ENCODE assay signal across 8 cellular contexts in genomic region chr17:56832446-56832845, GRCh38. TPM values are rescaled to one million over a fixed set of nuclear protein-coding genes. Genes with fewer than 3 reads are reported as not detected.
A peak's percentile ranks its signal among the peaks of the same experiment; 100 is the strongest.
DNase-seq lines count a peak whose midpoint lies in the region; ATAC-seq and TF ChIP-seq lines count a peak whose summit lies in the region.

No MANE protein-coding gene starts in this region.

- peaks cover 23% of the 10 kb centered on the region for H3K79me1 ChIP-seq in mesenchymal stem cell (replicated peaks; ENCODE audit: low read length, poor library complexity, severe bottlenecking)

- H3K27ac ChIP-seq in A673 (ENCODE audit: low read depth, low read length, poor library complexity, severe bottlenecking) (no peak overlapping the region), HCT116 (ENCODE audit: low read depth, low read length) (no peak overlapping the region), ascending aorta (no peak overlapping the region), mesenchymal stem cell (ENCODE audit: low read length, poor library complexity, severe bottlenecking) (no peak overlapping the region)

- no peaks in the 10 kb centered on the region for H3K79me2 ChIP-seq in HCT116 (ENCODE audit: insufficient read depth, low read length)

- H2BK15ac ChIP-seq in mesenchymal stem cell (ENCODE audit: low read depth, poor library complexity, severe bottlenecking): no peak overlapping the region

- H3K27me3 ChIP-seq in A673 (replicated peaks; ENCODE audit: insufficient read depth, low read depth, low read length, poor library complexity) (no peaks in the 10 kb centered on the region), HCT116 (ENCODE audit: insufficient read depth, low read length) (no peaks in the 10 kb centered on the region), ascending aorta (no peaks in the 10 kb centered on the region), mesenchymal stem cell (ENCODE audit: control insufficient read depth in 1 of 2, insufficient read depth in 1 of 2, low read length in 2 of 2) (no peaks in the 10 kb centered on the region)

- H2AK5ac ChIP-seq in mesenchymal stem cell (ENCODE audit: low read length, severe bottlenecking): no peak overlapping the region

- H2BK5ac ChIP-seq in mesenchymal stem cell (ENCODE audit: low read depth, low read length, poor library complexity, severe bottlenecking): no peak overlapping the region

- RAD21 ChIA-PET in HCT116 (lab: Charles Lee; ENCODE audit: low non-redundant PET in 1 of 2, low total read pairs in 2 of 2, uncharacterized antibody in 2 of 2, unreplicated experiment in 2 of 2): interaction anchor here in 1 of 2 experiments (0.9 kb wide), 1 partner anchor 13 kb away, joined by 3 read pairs; no protein-coding TSS in a partner anchor

- no peak overlapping the region for H4K8ac ChIP-seq in mesenchymal stem cell (ENCODE audit: low read length)

- no peak overlapping the region for H3K18ac ChIP-seq in mesenchymal stem cell (ENCODE audit: low read depth in 1 of 2, low read length in 2 of 2)

- H2BK120ac ChIP-seq in mesenchymal stem cell (ENCODE audit: low read depth, low read length): no peak overlapping the region

- H3K4me3 ChIP-seq in A673 (ENCODE audit: low read depth, low read length, poor library complexity, severe bottlenecking) (peak overlapping the region; percentile 65), HCT116 (replicated peaks in 1 of 2; ENCODE audit: low read depth in 1 of 2, low read length in 2 of 2) (peak overlapping the region; percentile 63 to 65), ascending aorta (peak overlapping the region; percentile 71 to 91), mesenchymal stem cell (ENCODE audit: insufficient read depth in 1 of 2, low read depth in 1 of 2, low read length in 2 of 2) (peak overlapping the region in 1 of 2 experiments; percentile 88)

- H3K9ac ChIP-seq in HCT116 (ENCODE audit: low read length) (peak overlapping the region; percentile 65; the same call in 1 of the 2 replicates), mesenchymal stem cell (ENCODE audit: low read length) (peak overlapping the region; percentile 86)

- no peak overlapping the region for H3K23ac ChIP-seq in mesenchymal stem cell (ENCODE audit: low read length in 2 of 2)

- intact Hi-C loops in A673 (cut with micrococcal nuclease; ENCODE audit: unreplicated experiment) (no loop called here), HCT116 (cut with micrococcal nuclease) (loop anchor here (10.0 kb wide), 1 partner anchor 252 kb away; the partner anchor contains the start of gene AKAP1), ascending aorta (cut with DNase I) (loop anchor here (5.0 to 10.0 kb wide), 4 partner anchors 252 to 1685 kb away; partner anchors contain the start of genes AKAP1, HLF and TMEM100)

- no peaks in the 10 kb centered on the region for H3K36me3 ChIP-seq in A673 (ENCODE audit: insufficient read depth, low read length, poor library complexity, severe bottlenecking)
- H3K36me3 ChIP-seq in HCT116 (ENCODE audit: control insufficient read depth in 1 of 2, insufficient read depth in 2 of 2, low read length in 2 of 2): no peaks in the 10 kb centered on the region
- peaks cover 0 to 3% of the 10 kb centered on the region in 2 donors for H3K36me3 ChIP-seq in ascending aorta
- H3K36me3 ChIP-seq in mesenchymal stem cell (ENCODE audit: control insufficient read depth in 1 of 2, insufficient read depth in 2 of 2, low read depth in 1 of 2, low read length in 2 of 2): no peaks in the 10 kb centered on the region

- no peak overlapping the region for H3K14ac ChIP-seq in mesenchymal stem cell (ENCODE audit: low read length in 2 of 2)

- no peak for DNase-seq in A673 (ENCODE audit: low spot score)
- DNase-seq in HCT116 (ENCODE audit: low read depth, low spot score): no peak
- DNase-seq in ascending aorta (ENCODE audit: low spot score in 2 of 2): no peak
- DNase-seq in mesenchymal stem cell: peak; percentile 28
- no peak for DNase-seq in hippocampal formation (lab: John Stamatoyannopoulos, UW)
- DNase-seq in activated CD4-positive, CD25-positive, alpha-beta regulatory T cell (lab: John Stamatoyannopoulos, UW): no peak
- no peak for DNase-seq in ureter (ENCODE audit: low spot score)

- TF ChIP-seq POLR2A in HCT116 (IDR thresholded peaks at IDR 0.05; ENCODE audit: borderline replicate concordance, extremely low read depth, insufficient read depth, insufficient read length): no peak

- POLR2A ChIA-PET in A673 (lab: Charles Lee; ENCODE audit: low non-redundant PET) (no interaction called here), HCT116 (lab: Charles Lee) (no interaction called here)

- H3K4ac ChIP-seq in mesenchymal stem cell (ENCODE audit: low read depth in 1 of 2, low read length in 2 of 2): no peak overlapping the region

- TF ChIP-seq RAD21 in HCT116 (IDR thresholded peaks at IDR 0.05; ENCODE audit: low read depth): no peak

- WGBS in mesenchymal stem cell: 85% methylated on average over 4 of the region's 4 CpGs

- H4K20me1 ChIP-seq in HCT116 (ENCODE audit: insufficient read depth): no peaks in the 10 kb centered on the region

- H3K9me2 ChIP-seq in HCT116 (ENCODE audit: insufficient read depth): no peaks in the 10 kb centered on the region

- CTCF ChIA-PET in A673 (lab: Charles Lee) (no interaction called here), HCT116 (lab: Charles Lee) (no interaction called here)

- no peaks in the 10 kb centered on the region for H3K9me3 ChIP-seq in A673 (ENCODE audit: low read depth, low read length, poor library complexity, severe bottlenecking)
- H3K9me3 ChIP-seq in HCT116 (ENCODE audit: control insufficient read depth in 1 of 2, insufficient read depth in 1 of 2, low read depth in 1 of 2, low read length in 2 of 2): no peaks in the 10 kb centered on the region
- no peaks in the 10 kb centered on the region for H3K9me3 ChIP-seq in ascending aorta
- H3K9me3 ChIP-seq in mesenchymal stem cell (ENCODE audit: control insufficient read depth, low read length): no peaks in the 10 kb centered on the region

- H2AFZ ChIP-seq in HCT116 (ENCODE audit: low read depth, low read length, poor library complexity, severe bottlenecking) (no peak overlapping the region), mesenchymal stem cell (ENCODE audit: low read depth, low read length) (no peak overlapping the region)

- BruUV-seq in A673 (replicated peaks; lab: Mats Ljungman, UMichigan) (no TSS peak), HCT116 (replicated peaks; lab: Mats Ljungman, UMichigan) (no TSS peak)

- H3K4me1 ChIP-seq in A673 (ENCODE audit: insufficient read depth, low read length, poor library complexity, severe bottlenecking) (peaks cover 24% of the 10 kb centered on the region), HCT116 (ENCODE audit: control insufficient read depth in 1 of 2, insufficient read depth in 2 of 2, low read length in 2 of 2) (peaks cover 9 to 21% of the 10 kb centered on the region in 2 experiments), ascending aorta (peaks cover 0 to 16% of the 10 kb centered on the region in 2 donors), mesenchymal stem cell (ENCODE audit: control insufficient read depth, insufficient read depth, low read depth, low read length) (peaks cover 25% of the 10 kb centered on the region)

- no peak for TF ChIP-seq CTCF in A673 (conservative IDR thresholded peaks at IDR 0.05; ENCODE audit: low read depth, low read length)
- TF ChIP-seq CTCF in HCT116 (IDR thresholded peaks at IDR 0.05 in 2 of 3, conservative IDR thresholded peaks at IDR 0.05 in 1 of 3; ENCODE audit: borderline replicate concordance in 1 of 3, insufficient read depth in 1 of 3, low read depth in 2 of 3, low read length in 2 of 3): no peak
- no peak for TF ChIP-seq CTCF in ascending aorta (IDR thresholded peaks at IDR 0.05)

- peak overlapping the region; percentile 83 for H3K4me2 ChIP-seq in HCT116 (ENCODE audit: low read length)
- H3K4me2 ChIP-seq in mesenchymal stem cell (ENCODE audit: low read length, poor library complexity, severe bottlenecking): peak overlapping the region; percentile 2

- no peak overlapping the region for H2BK12ac ChIP-seq in mesenchymal stem cell (ENCODE audit: low read length in 2 of 2)

- ATAC-seq in HCT116 (no peak), HG03095 (IDR thresholded peaks at IDR 0.05; ENCODE audit: unreplicated experiment) (no peak)

- no peak overlapping the region for H4K91ac ChIP-seq in mesenchymal stem cell (ENCODE audit: low read length)

TF ChIP-seq in HCT116, 20 proteins besides CTCF, POLR2A, EP300 and RAD21 (continues in another document):
- no peak for TF ChIP-seq JUND (IDR thresholded peaks at IDR 0.05)
- TF ChIP-seq SIN3A (IDR thresholded peaks at IDR 0.05; ENCODE audit: low read depth): no peak
- no peak for TF ChIP-seq ZNF274 (IDR thresholded peaks at IDR 0.05; ENCODE audit: low read depth, low read length)
- no peak for TF ChIP-seq MAX (IDR thresholded peaks at IDR 0.05)
- TF ChIP-seq EGR1 (IDR thresholded peaks at IDR 0.05; ENCODE audit: low read depth): no peak

RNA-seq across cellular contexts. Expression of gene C17orf67, which starts 1.3 kb away (rescaled TPM):
- 2.7 TPM in 2 replicates for total RNA-seq in A673 (2021)
- total RNA-seq in HCT116 (2021; ENCODE audit: unreplicated experiment): 0.84 TPM
- polyA plus RNA-seq in HCT116 (2012): 0.53 and 0.59 TPM in 2 replicates
- 10.1 TPM for total RNA-seq in ascending aorta
- 1.4 TPM for polyA plus RNA-seq in mesenchymal stem cell (2013, experiment 1 of 2)
- 1.3 TPM for polyA plus RNA-seq in mesenchymal stem cell (2013, experiment 2 of 2)
- total RNA-seq in ureter: 3.2 TPM

RNA-seq across cellular contexts. Expression of gene DGKE, which starts 1.5 kb away (rescaled TPM):
- 9.7 and 10.0 TPM in 2 replicates for total RNA-seq in A673 (2021)
- 5.2 TPM for total RNA-seq in HCT116 (2021; ENCODE audit: unreplicated experiment)
- 0.86 and 0.95 TPM in 2 replicates for polyA plus RNA-seq in HCT116 (2012)
- total RNA-seq in ascending aorta: 85.0 TPM
- 4.3 TPM for polyA plus RNA-seq in mesenchymal stem cell (2013, experiment 1 of 2)
- polyA plus RNA-seq in mesenchymal stem cell (2013, experiment 2 of 2): 4.3 TPM
- 15.4 TPM for total RNA-seq in ureter
